ENCODE assay signal across 11 cellular contexts in the genomic region with DNA sequence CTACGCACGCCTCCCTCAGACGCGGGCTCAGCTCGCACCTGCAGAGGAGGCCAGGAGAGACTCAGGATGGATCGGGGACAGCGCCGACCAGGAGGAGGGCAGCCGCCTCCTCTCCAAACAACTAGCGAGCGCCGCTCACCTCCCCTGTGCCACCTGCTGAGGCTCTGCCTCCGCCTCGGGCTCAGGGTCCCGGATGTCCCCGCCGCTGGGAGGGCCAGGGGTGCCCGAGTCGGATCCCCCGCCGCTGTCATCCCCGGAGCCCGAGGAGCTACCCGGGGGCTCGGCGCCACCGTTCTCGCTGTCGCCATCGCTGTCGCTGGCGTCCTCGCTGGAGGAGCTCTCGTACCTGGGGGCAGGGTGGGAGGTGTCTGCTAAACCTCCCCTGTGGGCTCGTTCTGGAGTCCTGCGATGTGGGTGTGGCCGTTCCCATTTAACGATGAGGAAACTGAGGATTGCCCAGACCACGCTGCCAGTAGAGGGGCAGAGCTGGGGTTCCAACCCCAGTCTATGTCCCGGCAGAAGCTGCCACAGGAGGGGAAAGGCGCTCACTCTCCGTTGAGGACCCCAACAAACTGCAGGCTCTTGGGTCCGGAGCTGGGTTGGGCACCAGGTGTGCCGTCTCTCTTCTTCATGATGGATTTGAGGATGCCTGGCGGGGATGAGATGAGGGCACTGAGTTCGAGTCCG. TPM values are rescaled to one million over a fixed set of nuclear protein-coding genes. Genes with fewer than 3 reads are reported as not detected.
DNase-seq lines count a peak whose midpoint lies in the region; ATAC-seq and TF ChIP-seq lines count a peak whose summit lies in the region.
"Had no signal": no experiment of that assay in that cellular context is flagged by ENCODE, and none has a peak within 500 bp of the region (broad histone marks: within the 10 kb centered on the region; RNA-seq: fewer than 3 reads in every experiment).

No MANE protein-coding gene starts in this region.

- H3K79me2 ChIP-seq in SK-N-SH (ENCODE audit: insufficient read depth) = no peaks in the 10 kb centered on the region

- H2AFZ ChIP-seq in SK-N-SH (ENCODE audit: low read depth) (no peak overlapping the region), neuronal stem cell (ENCODE audit: low read length) (peak overlapping the region; percentile 75)

- peak overlapping the region; percentile 82 for H2BK5ac ChIP-seq in neuronal stem cell (ENCODE audit: low read length)

- peaks cover 22% of the 10 kb centered on the region for H3K4me1 Mint-ChIP-seq in endothelial cell (ENCODE audit: unreplicated experiment)

- no peak overlapping the region for H3K9ac ChIP-seq in SK-N-SH
- H3K9ac ChIP-seq in neuronal stem cell (ENCODE audit: low read depth, low read length, poor library complexity) = peak overlapping the region; percentile 70

- no peak overlapping the region for H3K4ac ChIP-seq in neuronal stem cell (ENCODE audit: low read length)

- H2AK5ac ChIP-seq in neuronal stem cell (ENCODE audit: low read depth, low read length) = peak overlapping the region; percentile 97

- POLR2A ChIA-PET in SK-N-SH (lab: Yijun Ruan, JAX) = interaction anchor here (0.6 kb wide), 1 partner anchor 24 kb away, joined by 3 read pairs; no protein-coding TSS in a partner anchor

- H3K4me1 ChIP-seq in SK-N-SH (ENCODE audit: control insufficient read depth in 1 of 2, insufficient read depth in 2 of 2, low read depth in 1 of 2, low read length in 1 of 2) = no peaks in the 10 kb centered on the region; a peak in 1 of 4 replicates
- peaks cover 1 to 3% of the 10 kb centered on the region in 2 donors for H3K4me1 ChIP-seq in neuronal stem cell (ENCODE audit: control insufficient read depth in 2 of 2, insufficient read depth in 1 of 2, low read depth in 1 of 2, low read length in 2 of 2)
- H3K4me1 ChIP-seq in transverse colon = peaks cover 4 to 25% (median 17%) of the 10 kb centered on the region in 4 donors

- H3K36me3 ChIP-seq in SK-N-SH (replicated peaks in 1 of 2; ENCODE audit: control insufficient read depth in 1 of 2, insufficient read depth in 2 of 2, low read length in 1 of 2) (no peaks in the 10 kb centered on the region), neuronal stem cell (replicated peaks in 1 of 2; ENCODE audit: control insufficient read depth in 2 of 2, insufficient read depth in 2 of 2, low read length in 2 of 2) (no peaks in the 10 kb centered on the region), transverse colon (no peaks in the 10 kb centered on the region)

- intact Hi-C loops in transverse colon (cut with DNase I; ENCODE audit: low total_unique reads) = no loop called here

- peaks cover 27% of the 10 kb centered on the region for H3K36me3 Mint-ChIP-seq in endothelial cell (ENCODE audit: low read depth, unreplicated experiment)

- H3K9me3 ChIP-seq in SK-N-SH = no peaks in the 10 kb centered on the region
- H3K9me3 ChIP-seq in neuronal stem cell (replicated peaks in 1 of 2; ENCODE audit: control insufficient read depth in 2 of 2, insufficient read depth in 1 of 2, low read depth in 1 of 2, low read length in 2 of 2) = no peaks in the 10 kb centered on the region
- H3K9me3 ChIP-seq in transverse colon = no peaks in the 10 kb centered on the region

- no peaks in the 10 kb centered on the region for H3K9me3 Mint-ChIP-seq in endothelial cell (ENCODE audit: unreplicated experiment)

- H3K9me2 ChIP-seq in SK-N-SH = no peaks in the 10 kb centered on the region

- H3K4me2 ChIP-seq in SK-N-SH = no peak overlapping the region
- peak overlapping the region; percentile 66 for H3K4me2 ChIP-seq in neuronal stem cell (ENCODE audit: insufficient read depth, low read length, poor library complexity, severe bottlenecking)

- 21% methylated on average over 8 of the region's 47 CpGs for WGBS in SK-N-SH (ENCODE audit: low lambda C conversion rate)
- WGBS in neuronal stem cell (ENCODE audit: extremely low coverage in 2 of 2, insufficient read length in 2 of 2, insufficient replicate concordance in 1 of 2), 2 donors = no CpG with 5 or more reads among the region's 47 CpGs
- 35% methylated on average over 11 of the region's 47 CpGs; no CpG with 5 or more reads in 1 of the 2 donors for WGBS in transverse colon (ENCODE audit: low coverage in 1 of 2), 2 donors

- H4K8ac ChIP-seq in neuronal stem cell (ENCODE audit: low read depth, low read length) = no peak overlapping the region

- no peak for TF ChIP-seq POLR2A in transverse colon (IDR thresholded peaks at IDR 0.05)

- no peaks in the 10 kb centered on the region for H4K20me1 ChIP-seq in SK-N-SH (ENCODE audit: insufficient read depth)

- H3K27me3 ChIP-seq in SK-N-SH (ENCODE audit: insufficient read depth) = peaks cover 47% of the 10 kb centered on the region
- H3K27me3 ChIP-seq in neuronal stem cell (ENCODE audit: control insufficient read depth in 3 of 3, insufficient read depth in 3 of 3, low read depth in 1 of 3, low read length in 3 of 3) = peaks cover 23 to 74% (median 54%) of the 10 kb centered on the region in 3 experiments
- peaks cover 72% of the 10 kb centered on the region for H3K27me3 ChIP-seq in transverse colon

- H3K27ac Mint-ChIP-seq in endothelial cell (ENCODE audit: unreplicated experiment) = no peak overlapping the region

- H3K14ac ChIP-seq in neuronal stem cell (ENCODE audit: low read length) = peak overlapping the region; percentile 71

- no peak overlapping the region for H3K4me3 ChIP-seq in SK-N-SH (ENCODE audit: low read depth in 2 of 2, low read length in 1 of 2)
- peak overlapping the region; percentile 47 to 62 for H3K4me3 ChIP-seq in neuronal stem cell (ENCODE audit: low read length in 2 of 2)
- H3K4me3 ChIP-seq in transverse colon = no peak overlapping the region

- no peak overlapping the region for H3K27ac ChIP-seq in SK-N-SH (ENCODE audit: low read depth in 2 of 2, low read length in 1 of 2)
- H3K27ac ChIP-seq in neuronal stem cell (replicated peaks; ENCODE audit: low read length) = no peak overlapping the region
- H3K27ac ChIP-seq in transverse colon = no peak overlapping the region

- H2BK120ac ChIP-seq in neuronal stem cell (ENCODE audit: low read depth, low read length) = no peak overlapping the region

- peak overlapping the region; percentile 93 for H3K18ac ChIP-seq in neuronal stem cell (ENCODE audit: low read length)

- CTCF ChIA-PET in SK-N-SH (lab: Yijun Ruan, JAX) = interaction anchor here (0.9 to 4.0 kb wide), 8 partner anchors 9 to 172 kb away, joined by 3 to 27 read pairs (median 6); a partner anchor contains a TSS

- no peak overlapping the region for H4K91ac ChIP-seq in neuronal stem cell (ENCODE audit: low read depth, low read length, poor library complexity)

- no peaks in the 10 kb centered on the region for H3F3A ChIP-seq in SK-N-SH (replicated peaks; ENCODE audit: insufficient read depth)

- no peak for TF ChIP-seq RAD21 in SK-N-SH (IDR thresholded peaks at IDR 0.05; ENCODE audit: low read length)

- H3K79me1 ChIP-seq in neuronal stem cell (ENCODE audit: low read depth, low read length) = no peaks in the 10 kb centered on the region

- peak overlapping the region; percentile 67 for H2BK15ac ChIP-seq in neuronal stem cell (ENCODE audit: low read length)

- H3K27me3 Mint-ChIP-seq in endothelial cell (ENCODE audit: unreplicated experiment) = peaks cover 22% of the 10 kb centered on the region

- in situ Hi-C loops in transverse colon (cut with MboI; ENCODE audit: low pct_ligation_motif_present in 1 of 4, low pct_unique_long_range_greater_than_20kb in 1 of 4, low sequenced_read_pairs in 3 of 4) = no loop called here

- H3K4me3 Mint-ChIP-seq in endothelial cell (ENCODE audit: unreplicated experiment) = peak overlapping the region; percentile 67

- H2BK12ac ChIP-seq in neuronal stem cell (ENCODE audit: low read length) = peak overlapping the region; percentile 24

- no peak for TF ChIP-seq EP300 in SK-N-SH (IDR thresholded peaks at IDR 0.05; ENCODE audit: borderline replicate concordance in 1 of 2, low read depth in 1 of 2, low read length in 1 of 2)
- no peak for TF ChIP-seq EP300 in transverse colon (IDR thresholded peaks at IDR 0.05; ENCODE audit: low read depth)

- TF ChIP-seq CTCF in SK-N-SH (IDR thresholded peaks at IDR 0.05) = no peak
- no peak for TF ChIP-seq CTCF in endothelial cell (IDR thresholded peaks at IDR 0.05; ENCODE audit: unreplicated experiment)
- TF ChIP-seq CTCF in transverse colon (IDR thresholded peaks at IDR 0.05) = no peak

- peak; percentile 38 for DNase-seq in SK-N-SH
- DNase-seq in NCI-H1105 (lab: John Stamatoyannopoulos, UW) = peak; percentile 27
- DNase-seq in endothelial cell (ENCODE audit: low spot score) = no peak
- DNase-seq in neuronal stem cell (ENCODE audit: low spot score) = no peak
- no peak for DNase-seq in NCI-H187 (lab: John Stamatoyannopoulos, UW)
- DNase-seq in HCEC 1CT = no peak
- no peak for DNase-seq in transverse colon
- DNase-seq: activated naive CD4-positive, alpha-beta T cell treated with anti-CD3 and anti-CD28 coated beads, Interleukin-2, amount 50 U/mL, for 16 hours; NCI-H1694; stimulated activated CD4-positive, alpha-beta T cell treated with anti-CD3 and anti-CD28 coated beads, Interleukin-4, amount 100 ng/mL, for 4 hours had no signal

- H3K23ac ChIP-seq in neuronal stem cell (ENCODE audit: low read depth, low read length, poor library complexity) = peak overlapping the region; percentile 89

- no peak for ATAC-seq in SK-N-SH treated with all-trans-retinoic acid at 6 μM for 48 hours

RNA-seq across cellular contexts. Expression of a gene that starts 9.1 kb away (rescaled TPM):
- polyA plus RNA-seq in SK-N-SH (2012; rRNA removed) = 0.51 and 0.91 TPM in 2 replicates
- 0.12 and 0.17 TPM in 2 replicates for polyA plus RNA-seq in SK-N-SH (2012; cell fraction: cytosol; rRNA removed)
- 1.5 and 1.7 TPM in 2 replicates for polyA plus RNA-seq in SK-N-SH (2012; cell fraction: nucleus; rRNA removed)
- total RNA-seq in endothelial cell (ENCODE audit: unreplicated experiment) (109 TPM), transverse colon (10 to 100 TPM in 1 of 4 donors, 1 to 10 TPM in 3; 3.2 to 10.5 (median 4.1) TPM)
- polyA plus RNA-seq in neuronal stem cell (2013, experiment 1 of 2) = 0.50 TPM
- polyA plus RNA-seq in neuronal stem cell (2013, experiment 2 of 2) = 0.57 TPM

RNA-seq across cellular contexts. Expression of a gene that starts 12.6 kb away (rescaled TPM):
- polyA plus RNA-seq in SK-N-SH (2012; rRNA removed) = 410 and 601 TPM in 2 replicates
- polyA plus RNA-seq in SK-N-SH (2012; cell fraction: cytosol; rRNA removed) = 358 and 452 TPM in 2 replicates
- polyA plus RNA-seq in SK-N-SH (2012; cell fraction: nucleus; rRNA removed) = 158 and 329 TPM in 2 replicates
- total RNA-seq in endothelial cell (ENCODE audit: unreplicated experiment) (1,732 TPM), transverse colon (100 to 1,000 TPM; 275 to 526 (median 413) TPM)
- polyA plus RNA-seq in neuronal stem cell (2013, experiment 1 of 2) = 2,413 TPM
- polyA plus RNA-seq in neuronal stem cell (2013, experiment 2 of 2) = 2,325 TPM

RNA-seq across cellular contexts. Expression of a gene that starts 12.7 kb away (rescaled TPM):
- 107 and 111 TPM in 2 replicates for polyA plus RNA-seq in SK-N-SH (2012; rRNA removed)
- 58.2 and 80.9 TPM in 2 replicates for polyA plus RNA-seq in SK-N-SH (2012; cell fraction: cytosol; rRNA removed)
- polyA plus RNA-seq in SK-N-SH (2012; cell fraction: nucleus; rRNA removed) = 52.6 and 53.8 TPM in 2 replicates
- total RNA-seq in endothelial cell (ENCODE audit: unreplicated experiment) = 39.9 TPM
- 187 TPM for polyA plus RNA-seq in neuronal stem cell (2013, experiment 1 of 2)
- 184 TPM for polyA plus RNA-seq in neuronal stem cell (2013, experiment 2 of 2)
- total RNA-seq in transverse colon = 10 to 100 TPM; 11.2 to 40.0 (median 18.6) TPM

RNA-seq across cellular contexts. Expression of a gene that starts 25.8 kb away (rescaled TPM):
- 100 and 129 TPM in 2 replicates for polyA plus RNA-seq in SK-N-SH (2012; rRNA removed)
- 50.7 and 92.2 TPM in 2 replicates for polyA plus RNA-seq in SK-N-SH (2012; cell fraction: cytosol; rRNA removed)
- polyA plus RNA-seq in SK-N-SH (2012; cell fraction: nucleus; rRNA removed) = 66.9 and 112 TPM in 2 replicates
- total RNA-seq in endothelial cell (ENCODE audit: unreplicated experiment) (111 TPM), transverse colon (10 to 100 TPM in 3 of 4 donors, 1 to 10 TPM in 1; 9.4 to 73.2 (median 41.0) TPM)
- 28.0 TPM for polyA plus RNA-seq in neuronal stem cell (2013, experiment 1 of 2)
- 26.3 TPM for polyA plus RNA-seq in neuronal stem cell (2013, experiment 2 of 2)

RNA-seq across cellular contexts. Expression of a gene that starts 30.0 kb away (rescaled TPM):
- 62.5 and 71.2 TPM in 2 replicates for polyA plus RNA-seq in SK-N-SH (2012; rRNA removed)
- polyA plus RNA-seq in SK-N-SH (2012; cell fraction: cytosol; rRNA removed) = 25.9 and 37.6 TPM in 2 replicates
- polyA plus RNA-seq in SK-N-SH (2012; cell fraction: nucleus; rRNA removed) = 181 and 394 TPM in 2 replicates
- total RNA-seq in endothelial cell (ENCODE audit: unreplicated experiment) (14.3 TPM), transverse colon (100 to 1,000 TPM in 1 of 4 donors, 10 to 100 TPM in 1, 1 to 10 TPM in 2; 2.3 to 123 (median 10.3) TPM)
- 2.7 TPM for polyA plus RNA-seq in neuronal stem cell (2013, experiment 1 of 2)
- 3.0 TPM for polyA plus RNA-seq in neuronal stem cell (2013, experiment 2 of 2)

Comparison
In these comparisons a context has a peak if more than half of its experiments do, and no peak if none do; other contexts are left out.
1. DNase-seq: peak in SK-N-SH (single experiment) and NCI-H1105 (single experiment); none in endothelial cell (single experiment), neuronal stem cell (single experiment), NCI-H187 (0 of 2), HCEC 1CT (single experiment) and transverse colon (single experiment).
2. H3K4me3 ChIP-seq: peak in neuronal stem cell (2 of 2); none in SK-N-SH (0 of 2) and transverse colon (0 of 4).